In the genomic region with DNA sequence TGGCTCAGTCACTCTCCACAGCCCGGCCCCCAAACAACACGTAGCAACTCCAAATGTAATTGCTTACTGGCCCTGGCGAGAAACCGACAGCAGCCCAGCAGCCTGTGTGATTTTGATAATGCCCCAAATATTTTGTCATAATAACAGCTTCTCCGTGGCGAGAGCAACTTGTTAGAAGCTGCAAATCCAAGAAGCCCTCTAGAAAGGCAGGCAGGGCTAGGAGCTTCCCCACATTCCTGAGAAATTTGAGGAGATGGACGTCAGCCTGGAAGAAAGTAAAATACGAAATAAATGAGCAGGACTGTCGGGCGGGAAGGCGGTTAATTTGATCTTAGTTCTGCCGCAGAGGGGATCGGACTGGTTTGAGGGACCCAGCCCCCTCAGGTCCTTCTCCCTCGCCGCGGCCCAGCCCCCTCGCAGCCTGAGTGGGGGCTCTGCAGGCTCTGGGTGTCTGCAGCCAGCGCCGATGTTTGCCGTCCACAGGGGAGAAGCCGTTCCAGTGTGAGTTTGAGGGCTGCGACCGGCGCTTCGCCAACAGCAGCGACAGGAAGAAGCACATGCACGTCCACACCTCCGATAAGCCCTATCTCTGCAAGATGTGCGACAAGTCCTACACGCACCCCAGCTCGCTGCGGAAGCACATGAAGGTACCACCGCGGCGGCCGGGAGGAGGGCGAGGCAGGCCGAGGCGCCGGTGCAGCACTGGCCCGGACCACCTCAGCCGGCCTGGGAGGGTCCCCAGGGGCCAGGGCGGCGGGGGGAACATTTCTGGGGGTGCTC, we compare ENCODE assay signal across 11 cellular contexts. TPM values are rescaled to one million over a fixed set of nuclear protein-coding genes. Genes with fewer than 3 reads are reported as not detected.
DNase-seq lines count a peak whose midpoint lies in the region; ATAC-seq and TF ChIP-seq lines count a peak whose summit lies in the region.
"Had no signal": no experiment of that assay in that cellular context is flagged by ENCODE, and none has a peak within 500 bp of the region (broad histone marks: within the 10 kb centered on the region; RNA-seq: fewer than 3 reads in every experiment).

No MANE protein-coding gene starts in this region.

- peaks cover 4% of the 10 kb centered on the region for H3F3A ChIP-seq in SK-N-SH (replicated peaks; ENCODE audit: insufficient read depth)

- TF ChIP-seq RAD21 in SK-N-SH (IDR thresholded peaks at IDR 0.05; ENCODE audit: low read length) = no peak

- no peak for TF ChIP-seq EP300 in SK-N-SH (IDR thresholded peaks at IDR 0.05; ENCODE audit: borderline replicate concordance in 1 of 2, low read depth in 1 of 2, low read length in 1 of 2)

- H2AFZ ChIP-seq in SK-N-SH (ENCODE audit: low read depth) = no peak overlapping the region

- peak overlapping the region; percentile 93 for H3K4me3 Mint-ChIP-seq in neural crest cell

- no peak overlapping the region for H3K4me2 ChIP-seq in SK-N-SH

- H3K27ac ChIP-seq in SK-N-SH (ENCODE audit: low read depth in 2 of 2, low read length in 1 of 2) = no peak overlapping the region
- H3K27ac ChIP-seq: cardiac muscle cell had no signal

- H4K20me1 ChIP-seq in SK-N-SH (ENCODE audit: insufficient read depth) = peaks cover 33% of the 10 kb centered on the region

- no peak for TF ChIP-seq CTCF in SK-N-SH (IDR thresholded peaks at IDR 0.05)
- TF ChIP-seq CTCF in neural crest cell (conservative IDR thresholded peaks at IDR 0.05) = no peak

- peaks cover 75% of the 10 kb centered on the region for H3K27me3 Mint-ChIP-seq in neural crest cell (ENCODE audit: low read depth)

- H3K4me3 ChIP-seq in SK-N-SH (ENCODE audit: low read depth in 2 of 2, low read length in 1 of 2) = no peak overlapping the region
- H3K4me3 ChIP-seq: cardiac muscle cell had no signal

- WGBS in SK-N-SH (ENCODE audit: low lambda C conversion rate) = 15% methylated on average over 35 of the region's 44 CpGs

- no peak overlapping the region for H3K9ac ChIP-seq in SK-N-SH

- no peaks in the 10 kb centered on the region for H3K9me3 ChIP-seq in SK-N-SH

- H3K4me1 Mint-ChIP-seq in neural crest cell = peaks cover 49% of the 10 kb centered on the region

- CTCF ChIA-PET in SK-N-SH (lab: Yijun Ruan, JAX) = interaction anchor here (1.6 to 3.8 kb wide), 3 partner anchors 11 to 530 kb away, joined by 7 to 24 read pairs (median 8); no protein-coding TSS in a partner anchor

- POLR2A ChIA-PET in SK-N-SH (lab: Yijun Ruan, JAX) = no interaction called here

- peak overlapping the region; percentile 72 for H3K27ac Mint-ChIP-seq in neural crest cell (ENCODE audit: unreplicated experiment)

- H3K27me3 ChIP-seq in SK-N-SH (ENCODE audit: insufficient read depth) = peaks cover 83% of the 10 kb centered on the region

- H3K79me2 ChIP-seq in SK-N-SH (ENCODE audit: insufficient read depth) = no peaks in the 10 kb centered on the region

- no peaks in the 10 kb centered on the region for H3K9me2 ChIP-seq in SK-N-SH

- DNase-seq in SK-N-SH = peak; percentile 55
- DNase-seq in NCI-H2171 treated with DMSO at 0.1 percent for 48 hours (lab: John Stamatoyannopoulos, UW) = peak; percentile 71
- peak; percentile 42 for DNase-seq in cerebellar cortex (ENCODE audit: low spot score)
- DNase-seq in neural crest cell (ENCODE audit: low read depth, low spot score) = no peak
- DNase-seq in NOMO-1 treated with dmso at 0.1 percent for 144 hours (lab: John Stamatoyannopoulos, UW; ENCODE audit: unreplicated experiment) = no peak
- DNase-seq in foreskin melanocyte = no peak

- H3K4me1 ChIP-seq in SK-N-SH (ENCODE audit: control insufficient read depth in 1 of 2, insufficient read depth in 2 of 2, low read depth in 1 of 2, low read length in 1 of 2) = no peaks in the 10 kb centered on the region; a peak in 1 of 4 replicates

- ATAC-seq in SK-N-SH treated with all-trans-retinoic acid at 6 μM for 48 hours (no peak), HG02610 (IDR thresholded peaks at IDR 0.05; ENCODE audit: unreplicated experiment) (no peak)
- ATAC-seq: right cardiac atrium had no signal

- H3K36me3 ChIP-seq in SK-N-SH (replicated peaks in 1 of 2; ENCODE audit: control insufficient read depth in 1 of 2, insufficient read depth in 2 of 2, low read length in 1 of 2) = no peaks in the 10 kb centered on the region
- H3K36me3 ChIP-seq: cardiac muscle cell had no signal

- peaks cover 12% of the 10 kb centered on the region for H3K36me3 Mint-ChIP-seq in neural crest cell (ENCODE audit: low read depth)

- no peaks in the 10 kb centered on the region for H3K9me3 Mint-ChIP-seq in neural crest cell

TF ChIP-seq in SK-N-SH, 30 proteins besides CTCF, POLR2A, EP300 and RAD21:
- TF ChIP-seq SMC3 (IDR thresholded peaks at IDR 0.05; ENCODE audit: low read depth, low read length) = no peak
- TF ChIP-seq, protein P1, sequence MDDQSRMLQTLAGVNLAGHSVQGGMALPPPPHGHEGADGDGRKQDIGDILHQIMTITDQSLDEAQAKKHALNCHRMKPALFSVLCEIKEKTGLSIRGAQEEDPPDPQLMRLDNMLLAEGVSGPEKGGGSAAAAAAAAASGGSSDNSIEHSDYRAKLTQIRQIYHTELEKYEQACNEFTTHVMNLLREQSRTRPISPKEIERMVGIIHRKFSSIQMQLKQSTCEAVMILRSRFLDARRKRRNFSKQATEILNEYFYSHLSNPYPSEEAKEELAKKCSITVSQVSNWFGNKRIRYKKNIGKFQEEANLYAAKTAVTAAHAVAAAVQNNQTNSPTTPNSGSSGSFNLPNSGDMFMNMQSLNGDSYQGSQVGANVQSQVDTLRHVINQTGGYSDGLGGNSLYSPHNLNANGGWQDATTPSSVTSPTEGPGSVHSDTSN (IDR thresholded peaks at IDR 0.05) = no peak
- no peak for TF ChIP-seq FOSL2 (IDR thresholded peaks at IDR 0.05; ENCODE audit: borderline replicate concordance, low read depth)
- TF ChIP-seq MEF2A (IDR thresholded peaks at IDR 0.05; ENCODE audit: borderline replicate concordance, low read depth) = no peak
- TF ChIP-seq IRF3 (IDR thresholded peaks at IDR 0.05; ENCODE audit: low read depth, low read length) = no peak
- peak; percentile 83 for TF ChIP-seq EZH2phosphoT487 (IDR thresholded peaks at IDR 0.05; ENCODE audit: borderline replicate concordance, low read depth)

TF ChIP-seq in SK-N-SH treated with all-trans-retinoic acid at 6 μM for 48 hours, 23 proteins besides CTCF, POLR2A, EP300 and RAD21 (continues in another document):
- TF ChIP-seq ZFP3 (CRISPR knock-in tag; IDR thresholded peaks at IDR 0.05) (no peak), ISL1 (CRISPR knock-in tag; IDR thresholded peaks at IDR 0.05) (no peak), ZNF70 (CRISPR knock-in tag; IDR thresholded peaks at IDR 0.05) (no peak), ZNF8 (CRISPR knock-in tag; IDR thresholded peaks at IDR 0.05) (no peak), OSR1 (CRISPR knock-in tag; IDR thresholded peaks at IDR 0.05) (no peak), POU6F1 (CRISPR knock-in tag; IDR thresholded peaks at IDR 0.05; ENCODE audit: borderline replicate concordance, low read depth) (no peak), ESRRG (CRISPR knock-in tag; IDR thresholded peaks at IDR 0.05) (no peak), PATZ1 (CRISPR knock-in tag; IDR thresholded peaks at IDR 0.05; ENCODE audit: borderline replicate concordance) (no peak), ZFP30 (CRISPR knock-in tag; IDR thresholded peaks at IDR 0.05) (no peak)
- TF ChIP-seq, protein P2, sequence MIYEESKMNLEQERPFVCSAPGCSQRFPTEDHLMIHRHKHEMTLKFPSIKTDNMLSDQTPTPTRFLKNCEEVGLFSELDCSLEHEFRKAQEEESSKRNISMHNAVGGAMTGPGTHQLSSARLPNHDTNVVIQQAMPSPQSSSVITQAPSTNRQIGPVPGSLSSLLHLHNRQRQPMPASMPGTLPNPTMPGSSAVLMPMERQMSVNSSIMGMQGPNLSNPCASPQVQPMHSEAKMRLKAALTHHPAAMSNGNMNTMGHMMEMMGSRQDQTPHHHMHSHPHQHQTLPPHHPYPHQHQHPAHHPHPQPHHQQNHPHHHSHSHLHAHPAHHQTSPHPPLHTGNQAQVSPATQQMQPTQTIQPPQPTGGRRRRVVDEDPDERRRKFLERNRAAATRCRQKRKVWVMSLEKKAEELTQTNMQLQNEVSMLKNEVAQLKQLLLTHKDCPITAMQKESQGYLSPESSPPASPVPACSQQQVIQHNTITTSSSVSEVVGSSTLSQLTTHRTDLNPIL (CRISPR knock-in tag; IDR thresholded peaks at IDR 0.05; ENCODE audit: low read depth) = no peak

RNA-seq across cellular contexts. Expression of gene ZIC2, which starts 3.1 kb away (rescaled TPM):
- not detected in 2 replicates for polyA plus RNA-seq in SK-N-SH (2012; rRNA removed)
- polyA plus RNA-seq in SK-N-SH (2012; cell fraction: cytosol; rRNA removed) = not detected in 2 replicates
- not detected in 2 replicates for polyA plus RNA-seq in SK-N-SH (2012; cell fraction: nucleus; rRNA removed)
- total RNA-seq in neural crest cell = 48.6 and 55.3 TPM in 2 replicates
- total RNA-seq: right cardiac atrium had no signal
- polyA plus RNA-seq: BJ, right cardiac atrium had no signal

RNA-seq across cellular contexts. Expression of gene ZIC5, which starts 13.1 kb away (rescaled TPM):
- not detected in 2 replicates for polyA plus RNA-seq in SK-N-SH (2012; rRNA removed)
- polyA plus RNA-seq in SK-N-SH (2012; cell fraction: cytosol; rRNA removed) = not detected in 2 replicates
- not detected in 2 replicates for polyA plus RNA-seq in SK-N-SH (2012; cell fraction: nucleus; rRNA removed)
- total RNA-seq in neural crest cell = 6.3 and 6.7 TPM in 2 replicates
- total RNA-seq: right cardiac atrium had no signal
- polyA plus RNA-seq: BJ, right cardiac atrium had no signal

Comparison
In these comparisons a context has a peak if more than half of its experiments do, and no peak if none do; other contexts are left out.
1. DNase-seq: peak in SK-N-SH (single experiment), NCI-H2171 treated with DMSO at 0.1 percent for 48 hours (single experiment) and cerebellar cortex (single experiment); none in neural crest cell (single experiment), NOMO-1 treated with dmso at 0.1 percent for 144 hours (single experiment) and foreskin melanocyte (single experiment).